Comparison of ENCODE assay signal across 8 cellular contexts in the genomic region with DNA sequence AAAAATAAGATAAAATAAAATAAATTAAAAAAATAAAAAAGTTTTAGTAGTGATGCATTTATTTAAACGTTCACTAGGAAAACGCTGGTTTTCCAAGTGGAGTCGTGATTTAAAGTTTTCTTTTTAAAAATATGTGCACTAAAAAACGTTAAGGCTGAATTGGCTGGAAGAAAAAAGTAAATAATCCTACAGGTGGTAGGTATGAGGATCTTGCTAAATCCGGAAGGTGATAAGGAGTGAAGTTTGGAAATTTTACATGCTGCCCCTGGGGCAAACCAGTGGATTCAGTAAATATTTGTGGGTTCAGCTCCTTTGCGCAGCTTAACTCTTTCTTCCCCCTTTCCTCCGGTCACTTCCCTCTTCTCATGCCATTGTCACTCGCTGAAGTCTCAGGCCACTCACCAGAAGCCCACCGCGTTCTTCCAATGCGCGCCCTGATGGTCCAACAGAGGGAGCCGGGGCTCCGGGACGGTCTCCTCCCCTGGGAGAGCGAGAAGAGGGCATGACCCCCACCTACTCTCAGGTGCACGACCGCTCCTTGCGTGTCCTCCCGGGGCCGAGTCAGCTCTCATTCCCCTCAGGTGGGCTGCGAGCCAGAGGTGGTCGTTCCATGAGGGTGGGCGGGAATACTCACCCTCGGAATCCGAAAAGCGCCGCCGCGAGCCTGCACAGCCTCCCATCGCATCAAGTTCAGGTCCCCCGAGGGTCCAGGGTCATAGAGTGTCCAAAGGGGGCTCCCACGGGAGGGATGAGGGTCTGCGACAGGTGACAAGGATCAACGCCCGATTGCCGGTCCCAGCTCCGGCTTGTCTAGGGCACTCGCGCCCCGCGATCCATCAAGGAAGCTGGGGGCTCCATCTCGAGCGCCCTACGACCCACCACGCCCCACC. TPM values are rescaled to one million over a fixed set of nuclear protein-coding genes. Genes with fewer than 3 reads are reported as not detected.
DNase-seq lines count a peak whose midpoint lies in the region; ATAC-seq, FAIRE-seq and TF ChIP-seq lines count a peak whose summit lies in the region.

No MANE protein-coding gene starts in this region.

- H3K4me1 ChIP-seq in H1 (replicated peaks in 1 of 4; ENCODE audit: control insufficient read depth in 3 of 4, insufficient read depth in 4 of 4, low read length in 3 of 4) (no peaks in the 10 kb centered on the region), upper lobe of left lung (peaks cover 18 to 51% (median 31%) of the 10 kb centered on the region in 4 donors)

- no peaks in the 10 kb centered on the region for H3K79me1 ChIP-seq in H1 (ENCODE audit: low read depth, low read length)

- H3K23me2 ChIP-seq in H1 (ENCODE audit: low read depth, low read length) = no peaks in the 10 kb centered on the region; the same call in 1 of the 2 replicates

- no peak overlapping the region for H3K14ac ChIP-seq in H1 (ENCODE audit: insufficient read length)

- H3K9me3 ChIP-seq in H1 (ENCODE audit: insufficient read depth in 2 of 2, low read depth in 1 of 2, low read length in 1 of 2) (no peaks in the 10 kb centered on the region), upper lobe of left lung (no peaks in the 10 kb centered on the region)

- H4K20me1 ChIP-seq in H1 (replicated peaks in 1 of 2; ENCODE audit: control insufficient read depth in 1 of 2, insufficient read depth in 2 of 2, low read length in 2 of 2) = no peaks in the 10 kb centered on the region

- H2BK12ac ChIP-seq in H1 (ENCODE audit: low read depth, low read length) = 0 out of 2 replicates have a peak overlapping the region, but pooled peaks have one; percentile 39

- no peak overlapping the region for H3K56ac ChIP-seq in H1 (replicated peaks; ENCODE audit: insufficient read length, low read depth, low read length)

- POLR2A ChIA-PET in H1 (lab: Charles Lee; ENCODE audit: partially characterized antibody) = interaction anchor here (0.6 to 2.0 kb wide), 4 partner anchors 12 to 1286 kb away, joined by 4 to 10 read pairs (median 6); a partner anchor contains a TSS

- ATAC-seq in HG03442 (IDR thresholded peaks at IDR 0.05; ENCODE audit: unreplicated experiment) (peak; percentile 9), upper lobe of left lung (ENCODE audit: low FRiP score in 2 of 2) (peak; percentile 32 to 46)

- H2BK15ac ChIP-seq in H1 (ENCODE audit: low read length) = no peak overlapping the region

- no peak overlapping the region for H2BK20ac ChIP-seq in H1 (ENCODE audit: low read length)

- peaks cover 0 to 2% (median 0%) of the 10 kb centered on the region in 4 experiments; a peak in 1 of 7 replicates for H3K27me3 ChIP-seq in H1 (replicated peaks in 1 of 4; ENCODE audit: control insufficient read depth in 3 of 4, extremely low read depth in 1 of 4, insufficient read depth in 3 of 4, low read length in 3 of 4)
- H3K27me3 ChIP-seq in upper lobe of left lung = no peaks in the 10 kb centered on the region

- H4K5ac ChIP-seq in H1 (ENCODE audit: insufficient read length, low read depth, low read length) = peak overlapping the region; percentile 49

- H4K8ac ChIP-seq in H1 (ENCODE audit: extremely low read depth, insufficient read depth, low read length) = peak overlapping the region; percentile 91

- peak overlapping the region; percentile 3 for H4K91ac ChIP-seq in H1 (replicated peaks; ENCODE audit: insufficient read length, low read length)

- peak; percentile 18 for DNase-seq in activated naive CD4-positive, alpha-beta T cell treated with Interleukin-2 at 50 U/mL for 16 hours
- DNase-seq in activated naive CD4-positive, alpha-beta T cell treated with anti-CD3 and anti-CD28 coated beads, Interleukin-2, amount 50 U/mL, for 16 hours = no peak
- DNase-seq in SKM-1 treated with dmso at 0.1 percent for 144 hours (lab: John Stamatoyannopoulos, UW; ENCODE audit: unreplicated experiment) (peak; percentile 75), H1 (ENCODE audit: low read depth in 1 of 2, low spot score in 2 of 2) (peak in 1 of 2 experiments; percentile 76), midbrain (lab: John Stamatoyannopoulos, UW) (peak; percentile 33), upper lobe of left lung (peak; percentile 54 to 84), NCI-H1694 treated with DMSO at 0.1 percent for 48 hours (lab: John Stamatoyannopoulos, UW) (no peak)

- WGBS in H1 (ENCODE audit: extremely low coverage in 1 of 2, insufficient coverage in 1 of 2, insufficient read length in 1 of 2, insufficient replicate concordance in 2 of 2, low coverage in 1 of 2, low lambda C conversion rate in 2 of 2, missing lambda C conversion rate in 1 of 2), 2 experiments = 4% methylated on average over 45 of the region's 46 CpGs; no CpG with 5 or more reads in 1 of the 2 experiments
- 2 to 5% methylated on average over 15 to 42 of the region's 46 CpGs for WGBS in upper lobe of left lung, 2 donors

- TF ChIP-seq EP300 in H1 (IDR thresholded peaks at IDR 0.05; ENCODE audit: borderline replicate concordance in 1 of 2, low read depth in 2 of 2, low read length in 2 of 2) (no peak), upper lobe of left lung (IDR thresholded peaks at IDR 0.05) (no peak)

- no peak overlapping the region for H3K4ac ChIP-seq in H1 (replicated peaks; ENCODE audit: insufficient read length, low read depth, low read length)

- peak overlapping the region; percentile 35 to 51 (median 40); a peak in 6 of 7 replicates for H3K9ac ChIP-seq in H1 (replicated peaks in 1 of 4; ENCODE audit: extremely low read depth in 1 of 4, low read depth in 3 of 4, low read length in 3 of 4)

- H2AK5ac ChIP-seq in H1 (ENCODE audit: low read depth, low read length) = no peak overlapping the region

- H2BK120ac ChIP-seq in H1 (replicated peaks; ENCODE audit: low read depth, low read length) = no peak overlapping the region

- CTCF ChIA-PET in H1 (lab: Charles Lee; ENCODE audit: partially characterized antibody) = interaction anchor here (0.6 to 0.9 kb wide), 3 partner anchors 23 to 247 kb away, joined by 3 read pairs; no protein-coding TSS in a partner anchor

- no peak overlapping the region for H3K23ac ChIP-seq in H1 (ENCODE audit: insufficient read length)

- TF ChIP-seq POLR2A in H1 (IDR thresholded peaks at IDR 0.05; ENCODE audit: control extremely low read depth in 1 of 2, low read depth in 2 of 2, low read length in 2 of 2) (no peak), upper lobe of left lung (IDR thresholded peaks at IDR 0.05) (no peak)

- H3K27ac ChIP-seq in H1 (ENCODE audit: low read depth, low read length) = no peak overlapping the region
- H3K27ac ChIP-seq in upper lobe of left lung = peak overlapping the region; percentile 92 to 98 (median 94)

- H3K79me2 ChIP-seq in H1 (ENCODE audit: control insufficient read depth in 1 of 2, insufficient read depth in 2 of 2, low read length in 2 of 2) = no peaks in the 10 kb centered on the region

- H2AFZ ChIP-seq in H1 (ENCODE audit: low read length) = peak overlapping the region; percentile 82; the same call in 1 of the 2 replicates

- H3K4me3 ChIP-seq in H1 (ENCODE audit: extremely low read depth in 1 of 4, insufficient read depth in 2 of 4, low read depth in 3 of 4, low read length in 4 of 4) = peak overlapping the region; percentile 83 to 96 (median 92)
- peak overlapping the region; percentile 79 to 95 (median 86) for H3K4me3 ChIP-seq in upper lobe of left lung

- H3K36me3 ChIP-seq in H1 (ENCODE audit: control insufficient read depth in 2 of 4, insufficient read depth in 4 of 4, low read length in 3 of 4) (no peaks in the 10 kb centered on the region; a peak in 2 of 8 replicates), upper lobe of left lung (peaks cover 11 to 34% (median 27%) of the 10 kb centered on the region in 4 donors)

- FAIRE-seq in H1 (lab: Jason Lieb, UNC) = no peak

- peak overlapping the region; percentile 79; the same call in 1 of the 2 replicates for H2BK5ac ChIP-seq in H1 (ENCODE audit: low read depth, low read length)

- peak; percentile 13 to 24; a peak in 3 of 4 replicates for TF ChIP-seq RAD21 in H1 (IDR thresholded peaks at IDR 0.05 in 1 of 2, conservative IDR thresholded peaks at IDR 0.05 in 1 of 2; ENCODE audit: low read depth in 2 of 2, low read length in 2 of 2)

- peak overlapping the region; percentile 71 to 73 for H3K4me2 ChIP-seq in H1 (ENCODE audit: insufficient read depth in 1 of 2, low read depth in 2 of 2, low read length in 2 of 2)

- TF ChIP-seq CTCF in H1 (IDR thresholded peaks at IDR 0.05; ENCODE audit: control extremely low read depth in 1 of 3, insufficient read depth in 1 of 3, low read depth in 1 of 3, low read length in 3 of 3) (peak in 2 of 3 experiments; percentile 10 to 16; a peak in 2 of 4 replicates), upper lobe of left lung (IDR thresholded peaks at IDR 0.05) (peak in 2 of 6 experiments; percentile 3 to 33)

- peak overlapping the region; percentile 55 for H3K18ac ChIP-seq in H1 (ENCODE audit: extremely low read depth, low read length)

RNA-seq across cellular contexts. Expression of a gene that starts 0.5 kb away (rescaled TPM):
- 22.9 and 24.3 TPM in 2 replicates for total RNA-seq in H1 (2021; fragmentation: NEBNext Ultra II Directional; extraction: Animal tissue kit (Norgen Biotek cat#: 25700))
- polyA plus RNA-seq in H1 (2011; rRNA removed) = 44.3 and 44.5 TPM in 2 replicates
- 26.8 TPM for polyA plus RNA-seq in H1 (2011; cell fraction: cytosol; rRNA removed)
- polyA plus RNA-seq in H1 (2011; cell fraction: nucleus; rRNA removed) = 55.4 TPM
- 23.8 to 28.6 TPM (median 24.9 TPM) in 4 replicates for polyA plus RNA-seq in H1 (2012, experiment 1 of 2)
- polyA plus RNA-seq in H1 (2012, experiment 2 of 2) = 33.1 TPM
- polyA plus RNA-seq in H1 (2013, experiment 1 of 2) = 19.9 TPM
- 21.2 TPM for polyA plus RNA-seq in H1 (2013, experiment 2 of 2)
- polyA minus RNA-seq in H1 (2011; rRNA and poly(A)+ RNA removed) = 21.4 and 26.1 TPM in 2 replicates
- 14.0 TPM for polyA minus RNA-seq in H1 (2011; cell fraction: cytosol; rRNA and poly(A)+ RNA removed)
- polyA minus RNA-seq in H1 (2011; cell fraction: nucleus; rRNA and poly(A)+ RNA removed) = 16.9 TPM
- total RNA-seq in upper lobe of left lung = 10 to 100 TPM; 39.5 to 96.4 (median 56.2) TPM

RNA-seq across cellular contexts. Expression of a gene that starts 3.1 kb away (rescaled TPM):
- total RNA-seq in H1 (2021; fragmentation: NEBNext Ultra II Directional; extraction: Animal tissue kit (Norgen Biotek cat#: 25700)) = not detected in 2 replicates
- polyA plus RNA-seq in H1 (2011; rRNA removed) = not detected in 2 replicates
- not detected for polyA plus RNA-seq in H1 (2011; cell fraction: cytosol; rRNA removed)
- polyA plus RNA-seq in H1 (2011; cell fraction: nucleus; rRNA removed) = not detected
- polyA plus RNA-seq in H1 (2012, experiment 1 of 2) = 0.05 TPM in 1 of 4 replicates, not detected in the others
- not detected for polyA plus RNA-seq in H1 (2012, experiment 2 of 2)
- polyA plus RNA-seq in H1 (2013, experiment 1 of 2) = not detected
- polyA plus RNA-seq in H1 (2013, experiment 2 of 2) = 0.02 TPM
- polyA minus RNA-seq in H1 (2011; rRNA and poly(A)+ RNA removed) = not detected in 2 replicates
- not detected for polyA minus RNA-seq in H1 (2011; cell fraction: cytosol; rRNA and poly(A)+ RNA removed)
- polyA minus RNA-seq in H1 (2011; cell fraction: nucleus; rRNA and poly(A)+ RNA removed) = not detected
- 10 to 100 TPM; 17.0 to 45.0 (median 33.4) TPM for total RNA-seq in upper lobe of left lung

RNA-seq across cellular contexts. Expression of a gene that starts 15.3 kb away (rescaled TPM):
- total RNA-seq in H1 (2021; fragmentation: NEBNext Ultra II Directional; extraction: Animal tissue kit (Norgen Biotek cat#: 25700)) = not detected in 2 replicates
- polyA plus RNA-seq in H1 (2011; rRNA removed) = not detected in 2 replicates
- polyA plus RNA-seq in H1 (2011; cell fraction: cytosol; rRNA removed) = not detected
- polyA plus RNA-seq in H1 (2011; cell fraction: nucleus; rRNA removed) = not detected
- polyA plus RNA-seq in H1 (2012, experiment 1 of 2) = not detected in 4 replicates
- not detected for polyA plus RNA-seq in H1 (2012, experiment 2 of 2)
- polyA plus RNA-seq in H1 (2013, experiment 1 of 2) = not detected
- not detected for polyA plus RNA-seq in H1 (2013, experiment 2 of 2)
- not detected in 2 replicates for polyA minus RNA-seq in H1 (2011; rRNA and poly(A)+ RNA removed)
- not detected for polyA minus RNA-seq in H1 (2011; cell fraction: cytosol; rRNA and poly(A)+ RNA removed)
- polyA minus RNA-seq in H1 (2011; cell fraction: nucleus; rRNA and poly(A)+ RNA removed) = not detected
- 1 to 10 TPM in 1 of 6 donors, under 1 TPM in 1, not detected in 4; 0.89 to 1.4 TPM for total RNA-seq in upper lobe of left lung

RNA-seq across cellular contexts. Expression of a gene that starts 19.2 kb away (rescaled TPM):
- not detected in 2 replicates for total RNA-seq in H1 (2021; fragmentation: NEBNext Ultra II Directional; extraction: Animal tissue kit (Norgen Biotek cat#: 25700))
- polyA plus RNA-seq in H1 (2011; rRNA removed) = 0.51 and 0.58 TPM in 2 replicates
- 0.74 TPM for polyA plus RNA-seq in H1 (2011; cell fraction: cytosol; rRNA removed)
- 1.0 TPM for polyA plus RNA-seq in H1 (2011; cell fraction: nucleus; rRNA removed)
- 0.53 to 0.62 TPM in 2 of 4 replicates, not detected in the others for polyA plus RNA-seq in H1 (2012, experiment 1 of 2)
- 0.25 TPM for polyA plus RNA-seq in H1 (2012, experiment 2 of 2)
- polyA plus RNA-seq in H1 (2013, experiment 1 of 2) = 0.20 TPM
- 0.39 TPM for polyA plus RNA-seq in H1 (2013, experiment 2 of 2)
- 0.60 TPM in 1 of 2 replicates, not detected in the other for polyA minus RNA-seq in H1 (2011; rRNA and poly(A)+ RNA removed)
- not detected for polyA minus RNA-seq in H1 (2011; cell fraction: cytosol; rRNA and poly(A)+ RNA removed)
- not detected for polyA minus RNA-seq in H1 (2011; cell fraction: nucleus; rRNA and poly(A)+ RNA removed)
- total RNA-seq in upper lobe of left lung = under 1 TPM in 2 of 6 donors, not detected in 4; 0.17 to 0.20 TPM

RNA-seq across cellular contexts. Expression of a gene that starts 47.4 kb away (rescaled TPM):
- total RNA-seq in H1 (2021; fragmentation: NEBNext Ultra II Directional; extraction: Animal tissue kit (Norgen Biotek cat#: 25700)) = 0.20 TPM in 1 of 2 replicates, not detected in the other
- polyA plus RNA-seq in H1 (2011; rRNA removed) = 0.09 and 0.17 TPM in 2 replicates
- polyA plus RNA-seq in H1 (2011; cell fraction: cytosol; rRNA removed) = 0.10 TPM
- polyA plus RNA-seq in H1 (2011; cell fraction: nucleus; rRNA removed) = not detected
- polyA plus RNA-seq in H1 (2012, experiment 1 of 2) = 0.05 to 0.43 TPM in 2 of 4 replicates, not detected in the others
- polyA plus RNA-seq in H1 (2012, experiment 2 of 2) = not detected
- polyA plus RNA-seq in H1 (2013, experiment 1 of 2) = 0.06 TPM
- polyA plus RNA-seq in H1 (2013, experiment 2 of 2) = under 0.01 TPM
- 0.03 TPM in 1 of 2 replicates, not detected in the other for polyA minus RNA-seq in H1 (2011; rRNA and poly(A)+ RNA removed)
- 0.66 TPM for polyA minus RNA-seq in H1 (2011; cell fraction: cytosol; rRNA and poly(A)+ RNA removed)
- 0.30 TPM for polyA minus RNA-seq in H1 (2011; cell fraction: nucleus; rRNA and poly(A)+ RNA removed)
- 100 to 1,000 TPM in 4 of 6 donors, 10 to 100 TPM in 2; 34.1 to 294 (median 119) TPM for total RNA-seq in upper lobe of left lung

Comparison
In these comparisons a context has a peak if more than half of its experiments do, and no peak if none do; other contexts are left out.
1. DNase-seq: peak in activated naive CD4-positive, alpha-beta T cell treated with Interleukin-2 at 50 U/mL for 16 hours (single experiment), SKM-1 treated with dmso at 0.1 percent for 144 hours (single experiment), midbrain (single experiment) and upper lobe of left lung (2 of 2); none in activated naive CD4-positive, alpha-beta T cell treated with anti-CD3 and anti-CD28 coated beads, Interleukin-2, amount 50 U/mL, for 16 hours (single experiment) and NCI-H1694 treated with DMSO at 0.1 percent for 48 hours (single experiment).
2. RNA of a gene that starts 3.1 kb away (total RNA-seq): 17.0 to 45.0 TPM in upper lobe of left lung; not detected in H1; every median in the first group is over 10 times any median in the second.